9 cellular contexts compared by ENCODE assay signal in the genomic region with DNA sequence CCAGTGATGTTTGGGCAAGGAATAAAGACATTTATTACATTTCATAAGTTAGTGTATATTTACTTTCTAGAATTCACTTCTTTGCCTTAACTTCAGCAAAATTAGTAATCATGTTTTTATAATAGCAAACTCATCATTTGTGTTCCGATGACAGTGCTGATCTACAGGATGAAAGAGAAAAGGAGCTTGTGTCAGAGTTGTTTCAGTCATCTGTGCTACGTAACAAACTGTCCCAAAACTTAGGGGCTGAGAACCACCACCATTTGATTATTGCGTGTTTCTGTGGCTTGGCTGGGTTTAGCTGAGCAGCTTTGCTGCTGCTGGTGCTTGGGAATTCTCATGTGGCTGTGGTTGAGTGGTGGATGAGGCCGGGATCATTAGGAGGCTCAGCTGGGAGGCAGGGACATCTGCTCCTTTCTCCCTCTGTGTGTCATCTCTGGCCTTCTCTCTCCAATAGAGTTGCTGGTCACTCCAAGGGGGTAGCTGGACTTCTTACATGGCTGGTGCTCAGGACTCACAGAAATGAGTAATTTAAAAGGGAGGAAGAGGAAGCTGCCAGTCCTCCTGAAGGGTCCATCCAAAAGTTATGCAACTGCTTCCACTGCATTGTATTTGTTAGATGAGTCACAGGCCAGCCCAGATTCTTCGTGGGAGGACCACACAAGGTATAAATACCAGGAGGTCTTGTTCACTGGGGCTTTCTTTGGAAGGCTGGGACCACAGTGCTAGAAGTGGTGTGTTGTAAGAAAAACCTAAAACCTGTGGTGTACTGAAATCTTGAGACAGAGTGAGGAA. TPM values are rescaled to one million over a fixed set of nuclear protein-coding genes. Genes with fewer than 3 reads are reported as not detected.
DNase-seq lines count a peak whose midpoint lies in the region; ATAC-seq and TF ChIP-seq lines count a peak whose summit lies in the region.
"Had no signal": no experiment of that assay in that cellular context is flagged by ENCODE, and none has a peak within 500 bp of the region (broad histone marks: within the 10 kb centered on the region; RNA-seq: fewer than 3 reads in every experiment).

No MANE protein-coding gene starts in this region.

- no peak overlapping the region for H3K23ac ChIP-seq in trophoblast cell (ENCODE audit: low read length)

- WGBS in trophoblast cell (ENCODE audit: extremely low coverage, insufficient coverage, insufficient read length): no CpG with 5 or more reads among the region's 5 CpGs

- no peak overlapping the region for H3K9ac ChIP-seq in trophoblast cell (ENCODE audit: low read length)

- no peak overlapping the region for H2BK5ac ChIP-seq in trophoblast cell (ENCODE audit: low read depth, low read length, poor library complexity)

- peaks cover 2 to 5% of the 10 kb centered on the region in 2 experiments for H3K4me1 ChIP-seq in trophoblast cell (ENCODE audit: control insufficient read depth in 1 of 2, insufficient read depth in 2 of 2, low read length in 2 of 2)

- H4K12ac ChIP-seq in trophoblast cell (ENCODE audit: low read depth, low read length): no peak overlapping the region

- no peaks in the 10 kb centered on the region for H3K79me1 ChIP-seq in trophoblast cell (ENCODE audit: low read length)

- TF ChIP-seq CTCF in fibroblast of mammary gland (conservative IDR thresholded peaks at IDR 0.05; ENCODE audit: control insufficient read depth, insufficient read depth, low read depth, low read length): no peak

- ATAC-seq in HG03469 (IDR thresholded peaks at IDR 0.05; ENCODE audit: unreplicated experiment) (no peak), HG02970 (IDR thresholded peaks at IDR 0.05; ENCODE audit: low FRiP score, unreplicated experiment) (no peak)
- ATAC-seq: WTC11 had no signal

- H2BK12ac ChIP-seq in trophoblast cell (ENCODE audit: low read length): no peak overlapping the region

- H3K36me3 ChIP-seq in trophoblast cell (ENCODE audit: control insufficient read depth in 1 of 2, insufficient read depth in 2 of 2, low read length in 2 of 2): no peaks in the 10 kb centered on the region

- DNase-seq in CD1c-positive myeloid dendritic cell (ENCODE audit: extremely low spot score) (peak; percentile 90), RKO (ENCODE audit: low spot score) (peak; percentile 14), fibroblast of mammary gland (ENCODE audit: low read depth) (peak; percentile 100), trophoblast cell (peak; percentile 12 to 55), HuH-7.5 (ENCODE audit: low spot score) (no peak)
- DNase-seq in central memory CD4-positive, alpha-beta T cell: no peak

- no peak overlapping the region for H3K18ac ChIP-seq in trophoblast cell (ENCODE audit: low read length)

- H4K91ac ChIP-seq in trophoblast cell (ENCODE audit: low read depth, low read length): no peak overlapping the region

- no peak overlapping the region for H2AK5ac ChIP-seq in trophoblast cell (ENCODE audit: low read length)

- H2AFZ ChIP-seq in trophoblast cell (ENCODE audit: insufficient read depth, low read length, poor library complexity): no peak overlapping the region

- no peak overlapping the region for H3K4ac ChIP-seq in trophoblast cell (ENCODE audit: low read depth, low read length)

- no peaks in the 10 kb centered on the region for H3K79me2 ChIP-seq in trophoblast cell (ENCODE audit: control insufficient read depth, insufficient read depth, low read length, poor library complexity)

- H3K27me3 ChIP-seq in trophoblast cell (ENCODE audit: insufficient read depth, low read length): no peaks in the 10 kb centered on the region

- no peak overlapping the region for H3K27ac ChIP-seq in trophoblast cell (ENCODE audit: low read depth, low read length)

- H4K8ac ChIP-seq in trophoblast cell (ENCODE audit: low read depth, low read length): no peak overlapping the region

- H2BK120ac ChIP-seq in trophoblast cell (ENCODE audit: insufficient read depth, low read length, poor library complexity): no peak overlapping the region

- no peak overlapping the region for H3K4me2 ChIP-seq in trophoblast cell (ENCODE audit: low read length)

- no peak overlapping the region for H3K14ac ChIP-seq in trophoblast cell (ENCODE audit: low read length)

- no peaks in the 10 kb centered on the region for H3K9me3 ChIP-seq in trophoblast cell (ENCODE audit: insufficient read depth, low read depth, low read length)

- H3K4me3 ChIP-seq in fibroblast of mammary gland (ENCODE audit: control insufficient read depth, low read depth, low read length): no peak overlapping the region
- H3K4me3 ChIP-seq in trophoblast cell (ENCODE audit: low read depth, low read length): no peak overlapping the region

RNA-seq across cellular contexts. Expression of gene HAAO, which starts 43.4 kb away (rescaled TPM):
- 14.8 and 15.0 TPM in 2 replicates for polyA plus RNA-seq in trophoblast cell (2013)

Comparison
In these comparisons a context has a peak if more than half of its experiments do, and no peak if none do; other contexts are left out.
1. DNase-seq: peak in CD1c-positive myeloid dendritic cell (single experiment), RKO (single experiment), fibroblast of mammary gland (single experiment) and trophoblast cell (2 of 2); none in central memory CD4-positive, alpha-beta T cell (single experiment) and HuH-7.5 (single experiment).